ENCODE assay signal across 25 cellular contexts in the genomic region with DNA sequence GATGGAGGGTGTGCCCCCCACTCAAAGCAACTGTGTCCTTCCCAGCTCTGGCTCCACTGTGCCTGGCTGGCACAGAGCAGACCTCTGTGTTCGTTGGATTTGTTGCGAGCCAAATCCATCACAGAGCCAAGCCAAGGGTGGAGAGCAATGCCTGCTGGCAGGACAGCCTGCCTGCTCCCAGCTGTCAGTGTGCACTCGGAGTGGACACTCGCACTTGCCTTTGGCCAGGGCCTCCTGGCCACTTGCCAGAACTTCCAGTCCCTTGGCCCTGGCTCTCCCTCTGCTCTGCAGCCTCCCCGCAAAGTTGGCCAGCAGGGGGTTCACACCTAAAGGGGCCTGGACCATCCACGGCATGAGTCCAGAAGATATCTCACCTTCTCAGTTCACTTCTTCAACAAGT. TPM values are rescaled to one million over a fixed set of nuclear protein-coding genes. Genes with fewer than 3 reads are reported as not detected.
A peak's percentile ranks its signal among the peaks of the same experiment; 100 is the strongest.
DNase-seq lines count a peak whose midpoint lies in the region; ATAC-seq and TF ChIP-seq lines count a peak whose summit lies in the region.
"Had no signal": no experiment of that assay in that cellular context is flagged by ENCODE, and none has a peak within 500 bp of the region (broad histone marks: within the 10 kb centered on the region; RNA-seq: fewer than 3 reads in every experiment).

No MANE protein-coding gene starts in this region.

- no peak overlapping the region for H3K4me3 ChIP-seq in SK-N-SH (ENCODE audit: low read depth in 2 of 2, low read length in 1 of 2)
- no peak overlapping the region for H3K4me3 ChIP-seq in thoracic aorta
- H3K4me3 ChIP-seq in effector memory CD4-positive, alpha-beta T cell (ENCODE audit: insufficient read depth, low read depth, low read length, poor library complexity, severe bottlenecking) = no peak overlapping the region
- no peak overlapping the region for H3K4me3 ChIP-seq in CD8-positive, alpha-beta memory T cell (ENCODE audit: low read length)
- H3K4me3 ChIP-seq: PC-9, upper lobe of left lung had no signal

- no peak for TF ChIP-seq EP300 in SK-N-SH (IDR thresholded peaks at IDR 0.05; ENCODE audit: borderline replicate concordance in 1 of 2, low read depth in 1 of 2, low read length in 1 of 2)

- POLR2A ChIA-PET in SK-N-SH (lab: Yijun Ruan, JAX) = no interaction called here
- POLR2A ChIA-PET in CD8-positive, alpha-beta memory T cell (lab: Charles Lee) = no interaction called here

- TF ChIP-seq RAD21 in SK-N-SH (IDR thresholded peaks at IDR 0.05; ENCODE audit: low read length) = no peak

- H3K27me3 ChIP-seq in SK-N-SH (ENCODE audit: insufficient read depth) = peaks cover 4% of the 10 kb centered on the region
- no peaks in the 10 kb centered on the region for H3K27me3 ChIP-seq in thoracic aorta (replicated peaks; ENCODE audit: insufficient read depth)
- H3K27me3 ChIP-seq in effector memory CD4-positive, alpha-beta T cell (replicated peaks; ENCODE audit: control insufficient read depth, insufficient read depth, low read length, poor library complexity, severe bottlenecking) = no peaks in the 10 kb centered on the region
- peaks cover 5% of the 10 kb centered on the region for H3K27me3 ChIP-seq in CD8-positive, alpha-beta memory T cell (ENCODE audit: insufficient read depth, low read length, poor library complexity, severe bottlenecking)
- H3K27me3 ChIP-seq: upper lobe of left lung had no signal

- no peaks in the 10 kb centered on the region for H3K79me2 ChIP-seq in SK-N-SH (ENCODE audit: insufficient read depth)

- H3K4me1 ChIP-seq in SK-N-SH (ENCODE audit: control insufficient read depth in 1 of 2, insufficient read depth in 2 of 2, low read depth in 1 of 2, low read length in 1 of 2) (peaks cover 0 to 29% of the 10 kb centered on the region in 2 experiments; a peak in 1 of 4 replicates), thoracic aorta (ENCODE audit: control insufficient read depth in 1 of 2, low read depth in 2 of 2) (peaks cover 38 to 70% of the 10 kb centered on the region in 2 donors)
- no peaks in the 10 kb centered on the region for H3K4me1 ChIP-seq in effector memory CD4-positive, alpha-beta T cell (ENCODE audit: control insufficient read depth, insufficient read depth, low read length, poor library complexity, severe bottlenecking)
- H3K4me1 ChIP-seq in CD8-positive, alpha-beta memory T cell (ENCODE audit: insufficient read depth, low read length) = no peaks in the 10 kb centered on the region

- H3K36me3 Mint-ChIP-seq in CD8-positive, alpha-beta memory T cell = peaks cover 0 to 1% (median 0%) of the 10 kb centered on the region in 3 donors

- 73% methylated on average over 5 of the region's 6 CpGs for WGBS in SK-N-SH (ENCODE audit: low lambda C conversion rate)

- intact Hi-C loops in Right ventricle myocardium superior (cut with DNase I) = no loop called here

- no peaks in the 10 kb centered on the region for H3K9me3 ChIP-seq in SK-N-SH
- no peaks in the 10 kb centered on the region for H3K9me3 ChIP-seq in thoracic aorta
- no peaks in the 10 kb centered on the region for H3K9me3 ChIP-seq in effector memory CD4-positive, alpha-beta T cell (ENCODE audit: control insufficient read depth, low read length)
- H3K9me3 ChIP-seq in CD8-positive, alpha-beta memory T cell (ENCODE audit: low read length) = no peaks in the 10 kb centered on the region
- H3K9me3 ChIP-seq: upper lobe of left lung had no signal

- H3K27ac ChIP-seq in SK-N-SH (ENCODE audit: low read depth in 2 of 2, low read length in 1 of 2) (no peak overlapping the region), thoracic aorta (peak overlapping the region; percentile 95 to 96)
- H3K27ac ChIP-seq in effector memory CD4-positive, alpha-beta T cell (ENCODE audit: insufficient read depth, low read length, poor library complexity, severe bottlenecking) = no peak overlapping the region
- H3K27ac ChIP-seq in CD8-positive, alpha-beta memory T cell (ENCODE audit: low read depth, low read length) = no peak overlapping the region
- H3K27ac ChIP-seq: 22Rv1, PC-9, upper lobe of left lung had no signal

- TF ChIP-seq CTCF in SK-N-SH (IDR thresholded peaks at IDR 0.05) (no peak), thoracic aorta (IDR thresholded peaks at IDR 0.05) (no peak)

- H3F3A ChIP-seq in SK-N-SH (replicated peaks; ENCODE audit: insufficient read depth) = no peaks in the 10 kb centered on the region

- no peak overlapping the region for H2AFZ ChIP-seq in SK-N-SH (ENCODE audit: low read depth)
- H2AFZ ChIP-seq: PC-9 had no signal

- no peak overlapping the region for H3K9ac ChIP-seq in SK-N-SH

- H3K4me3 Mint-ChIP-seq in CD8-positive, alpha-beta memory T cell = no peak overlapping the region
- H3K4me3 Mint-ChIP-seq in stimulated activated naive CD8-positive, alpha-beta T cell treated with anti-CD3 and anti-CD28 coated beads, Interleukin-15, amount 100 ng/mL, for 72 hours = no peak overlapping the region
- H3K4me3 Mint-ChIP-seq: activated CD4-positive, alpha-beta T cell treated with anti-CD3 and anti-CD28 coated beads for 36 hours; activated naive CD8-positive, alpha-beta T cell; activated T-helper 1 cell treated with anti-CD3 and anti-CD28 coated beads, Interleukin-12 subunit alpha, Interleukin-12 subunit beta, Interleukin-2, Interleukin-4 antibody, amounts not matched to agents 30 ng/mL and 10 ng/mL and 1 ng/mL, durations not matched to agents 14 hours and 24 hours and 36 hours; brain; stimulated activated naive CD8-positive, alpha-beta T cell treated with anti-CD3 and anti-CD28 coated beads, Interleukin-15, Interleukin-2, amounts not matched to agents 100 ng/mL and 50 ng/mL, for 24 hours had no signal

- peak; percentile 45 for DNase-seq in SK-N-SH
- DNase-seq in Right ventricle myocardium superior = peak; percentile 88
- DNase-seq in myocyte (ENCODE audit: low read depth) = peak; percentile 79
- DNase-seq in thoracic aorta (ENCODE audit: low spot score) = no peak
- DNase-seq in effector memory CD4-positive, alpha-beta T cell = no peak
- DNase-seq in CD8-positive, alpha-beta memory T cell = no peak
- DNase-seq in stimulated activated naive CD8-positive, alpha-beta T cell treated with anti-CD3 and anti-CD28 coated beads, Interleukin-15, amount 100 ng/mL, for 72 hours = no peak
- DNase-seq: activated CD4-positive, alpha-beta T cell treated with anti-CD3 and anti-CD28 coated beads for 36 hours; cortex of kidney; glutamatergic neuron; NCI-H1092; NCI-H2029 treated with DMSO at 0.1 percent for 48 hours; PC-9; stimulated activated CD4-positive, alpha-beta T cell treated with anti-CD3 and anti-CD28 coated beads, Interleukin-12 subunit alpha, Interleukin-12 subunit beta, amount 100 ng/mL, for 4 hours; stimulated activated CD4-positive, alpha-beta T cell treated with anti-CD3 and anti-CD28 coated beads, Interleukin-4, amount 100 ng/mL, for 4 hours had no signal

- CTCF ChIA-PET in SK-N-SH (lab: Yijun Ruan, JAX) = interaction anchor here (1.1 to 2.3 kb wide), 9 partner anchors 9 to 35 kb away, joined by 3 to 10 read pairs (median 4); no protein-coding TSS in a partner anchor
- CTCF ChIA-PET in CD8-positive, alpha-beta memory T cell (lab: Charles Lee) = no interaction called here

- H3K4me1 Mint-ChIP-seq in CD8-positive, alpha-beta memory T cell = no peaks in the 10 kb centered on the region
- H3K4me1 Mint-ChIP-seq in stimulated activated naive CD8-positive, alpha-beta T cell treated with anti-CD3 and anti-CD28 coated beads, Interleukin-15, amount 100 ng/mL, for 72 hours = no peaks in the 10 kb centered on the region
- H3K4me1 Mint-ChIP-seq: activated CD4-positive, alpha-beta T cell treated with anti-CD3 and anti-CD28 coated beads for 36 hours had no signal

- H3K9me2 ChIP-seq in SK-N-SH = no peaks in the 10 kb centered on the region

- H3K27me3 Mint-ChIP-seq in CD8-positive, alpha-beta memory T cell = peaks cover 9 to 24% of the 10 kb centered on the region in 2 donors
- H3K27me3 Mint-ChIP-seq in stimulated activated naive CD8-positive, alpha-beta T cell treated with anti-CD3 and anti-CD28 coated beads, Interleukin-15, amount 100 ng/mL, for 72 hours = peaks cover 29% of the 10 kb centered on the region

- H4K20me1 ChIP-seq in SK-N-SH (ENCODE audit: insufficient read depth) = no peaks in the 10 kb centered on the region

- no peak for ATAC-seq in SK-N-SH treated with all-trans-retinoic acid at 6 μM for 48 hours
- peak; percentile 71 for ATAC-seq in Right ventricle myocardium superior (ENCODE audit: poor library complexity)
- ATAC-seq in thoracic aorta (ENCODE audit: insufficient number of reproducible peaks, low FRiP score, low read depth) = no peak
- no peak for ATAC-seq in stimulated activated naive CD8-positive, alpha-beta T cell treated with anti-CD3 and anti-CD28 coated beads, Interleukin-15, amount 100 ng/mL, for 72 hours
- ATAC-seq: activated CD4-positive, alpha-beta T cell treated with anti-CD3 and anti-CD28 coated beads for 36 hours had no signal

- no peak overlapping the region for H3K27ac Mint-ChIP-seq in CD8-positive, alpha-beta memory T cell
- H3K27ac Mint-ChIP-seq in stimulated activated naive CD8-positive, alpha-beta T cell treated with anti-CD3 and anti-CD28 coated beads, Interleukin-15, amount 100 ng/mL, for 72 hours = no peak overlapping the region
- H3K27ac Mint-ChIP-seq: activated CD4-positive, alpha-beta T cell treated with anti-CD3 and anti-CD28 coated beads for 36 hours; activated naive CD8-positive, alpha-beta T cell; activated T-helper 1 cell treated with anti-CD3 and anti-CD28 coated beads, Interleukin-12 subunit alpha, Interleukin-12 subunit beta, Interleukin-2, Interleukin-4 antibody, amounts not matched to agents 30 ng/mL and 10 ng/mL and 1 ng/mL, durations not matched to agents 14 hours and 24 hours and 36 hours; stimulated activated naive CD8-positive, alpha-beta T cell treated with anti-CD3 and anti-CD28 coated beads, Interleukin-15, Interleukin-2, amounts not matched to agents 100 ng/mL and 50 ng/mL, for 24 hours had no signal

- no peaks in the 10 kb centered on the region for H3K9me3 Mint-ChIP-seq in CD8-positive, alpha-beta memory T cell
- no peaks in the 10 kb centered on the region for H3K9me3 Mint-ChIP-seq in stimulated activated naive CD8-positive, alpha-beta T cell treated with anti-CD3 and anti-CD28 coated beads, Interleukin-15, amount 100 ng/mL, for 72 hours
- H3K9me3 Mint-ChIP-seq: activated T-helper 1 cell treated with anti-CD3 and anti-CD28 coated beads, Interleukin-12 subunit alpha, Interleukin-12 subunit beta, Interleukin-2, Interleukin-4 antibody, amounts not matched to agents 30 ng/mL and 10 ng/mL and 1 ng/mL, durations not matched to agents 14 hours and 24 hours and 36 hours; brain; stimulated activated naive CD8-positive, alpha-beta T cell treated with anti-CD3 and anti-CD28 coated beads, Interleukin-15, Interleukin-2, amounts not matched to agents 100 ng/mL and 50 ng/mL, for 24 hours had no signal

- no peak overlapping the region for H3K4me2 ChIP-seq in SK-N-SH
- H3K4me2 ChIP-seq: PC-9 had no signal

- H3K36me3 ChIP-seq in SK-N-SH (replicated peaks in 1 of 2; ENCODE audit: control insufficient read depth in 1 of 2, insufficient read depth in 2 of 2, low read length in 1 of 2) = no peaks in the 10 kb centered on the region
- no peaks in the 10 kb centered on the region for H3K36me3 ChIP-seq in thoracic aorta
- no peaks in the 10 kb centered on the region for H3K36me3 ChIP-seq in effector memory CD4-positive, alpha-beta T cell (ENCODE audit: control insufficient read depth, insufficient read depth, low read length)
- no peaks in the 10 kb centered on the region for H3K36me3 ChIP-seq in CD8-positive, alpha-beta memory T cell (ENCODE audit: insufficient read depth, low read length)

RNA-seq across cellular contexts. Expression of a gene that starts 16.4 kb away (rescaled TPM):
- not detected in 2 replicates for polyA plus RNA-seq in SK-N-SH (2012; rRNA removed)
- polyA plus RNA-seq in SK-N-SH (2012; cell fraction: cytosol; rRNA removed) = not detected in 2 replicates
- polyA plus RNA-seq in SK-N-SH (2012; cell fraction: nucleus; rRNA removed) = not detected in 2 replicates
- total RNA-seq in Right ventricle myocardium superior (16.9 TPM), myocyte (84.9 and 91.9 TPM in 2 replicates), thoracic aorta (10 to 100 TPM; 45.6 to 91.2 TPM)
- 27.6 TPM for polyA plus RNA-seq in myocyte (2012)
- total RNA-seq in CD8-positive, alpha-beta memory T cell = under 1 TPM; 0.07 to 0.09 TPM
- not detected for polyA plus RNA-seq in CD8-positive, alpha-beta memory T cell
- total RNA-seq: HT1080; T-helper 1 cell treated with Interleukin-12 subunit alpha and Interleukin-12 subunit beta and Interleukin-4 antibody, amounts not matched to agents 30 ng/mL and 1 ng/mL, for 36 hours had no signal

RNA-seq across cellular contexts. Expression of a gene that starts 46.5 kb away (rescaled TPM):
- 63.0 and 68.8 TPM in 2 replicates for polyA plus RNA-seq in SK-N-SH (2012; rRNA removed)
- 71.5 and 73.9 TPM in 2 replicates for polyA plus RNA-seq in SK-N-SH (2012; cell fraction: cytosol; rRNA removed)
- polyA plus RNA-seq in SK-N-SH (2012; cell fraction: nucleus; rRNA removed) = 273 and 297 TPM in 2 replicates
- total RNA-seq in Right ventricle myocardium superior (232 TPM), myocyte (167 and 184 TPM in 2 replicates), thoracic aorta (100 to 1,000 TPM in 1 of 2 donors, 10 to 100 TPM in 1; 85.2 to 171 TPM)
- polyA plus RNA-seq in myocyte (2012) = 115 TPM
- total RNA-seq in CD8-positive, alpha-beta memory T cell = 100 to 1,000 TPM; 429 to 437 TPM
- polyA plus RNA-seq in CD8-positive, alpha-beta memory T cell = 21.8 TPM

RNA-seq across cellular contexts. Expression of a gene that starts 48.9 kb away (rescaled TPM):
- polyA plus RNA-seq in SK-N-SH (2012; rRNA removed) = 0.12 and 0.73 TPM in 2 replicates
- polyA plus RNA-seq in SK-N-SH (2012; cell fraction: cytosol; rRNA removed) = 0.26 and 0.60 TPM in 2 replicates
- polyA plus RNA-seq in SK-N-SH (2012; cell fraction: nucleus; rRNA removed) = 0.13 and 1.6 TPM in 2 replicates
- total RNA-seq in Right ventricle myocardium superior = 30.4 TPM
- 2.3 and 4.8 TPM in 2 replicates for total RNA-seq in myocyte
- 0.11 TPM for polyA plus RNA-seq in myocyte (2012)
- total RNA-seq in thoracic aorta = 1 to 10 TPM in 1 of 2 donors, not detected in 1; 2.8 TPM
- total RNA-seq in CD8-positive, alpha-beta memory T cell = not detected
- polyA plus RNA-seq in CD8-positive, alpha-beta memory T cell = not detected
- total RNA-seq: activated CD8-positive, alpha-beta memory T cell treated with anti-CD3 and anti-CD28 coated beads for 36 hours; HT1080; PC-9 had no signal

Comparison
In these comparisons a context has a peak if more than half of its experiments do, and no peak if none do; other contexts are left out.
1. DNase-seq: peak in SK-N-SH (single experiment), Right ventricle myocardium superior (single experiment) and myocyte (single experiment); none in thoracic aorta (single experiment), effector memory CD4-positive, alpha-beta T cell (0 of 3), CD8-positive, alpha-beta memory T cell (0 of 5) and stimulated activated naive CD8-positive, alpha-beta T cell treated with anti-CD3 and anti-CD28 coated beads, Interleukin-15, amount 100 ng/mL, for 72 hours (0 of 2).
2. H3K27ac ChIP-seq: peak in thoracic aorta (2 of 2); none in SK-N-SH (0 of 2), effector memory CD4-positive, alpha-beta T cell (single experiment) and CD8-positive, alpha-beta memory T cell (single experiment).
3. RNA of a gene that starts 16.4 kb away (total RNA-seq): 45.6 to 91.2 TPM in thoracic aorta, 84.9 to 91.9 TPM in myocyte and 16.9 TPM in Right ventricle myocardium superior (single experiment); 0.07 to 0.09 TPM in CD8-positive, alpha-beta memory T cell; every median in the first group is over 10 times any median in the second.